ENCODE assay signal across 15 cellular contexts in genomic region chr12:69689638-69690037, GRCh38. TPM values are rescaled to one million over a fixed set of nuclear protein-coding genes. Genes with fewer than 3 reads are reported as not detected.
A peak's percentile ranks its signal among the peaks of the same experiment; 100 is the strongest.
DNase-seq lines count a peak whose midpoint lies in the region; ATAC-seq lines count a peak whose summit lies in the region.
"Had no signal": no experiment of that assay in that cellular context is flagged by ENCODE, and none has a peak within 500 bp of the region (broad histone marks: within the 10 kb centered on the region; RNA-seq: fewer than 3 reads in every experiment).

No MANE protein-coding gene starts in this region.

- H3K27ac Mint-ChIP-seq in T-helper 17 cell: peak overlapping the region; percentile 14
- H3K27ac Mint-ChIP-seq: T-cell had no signal

- DNase-seq in HS-27A (ENCODE audit: low read depth): peak; percentile 5
- DNase-seq in T-helper 17 cell: no peak
- no peak for DNase-seq in epithelial cell of prostate (ENCODE audit: low read depth, low spot score)
- no peak for DNase-seq in activated CD8-positive, alpha-beta memory T cell treated with anti-CD3 and anti-CD28 coated beads for 24 hours
- DNase-seq: activated naive CD4-positive, alpha-beta T cell; DMS153; effector CD4-positive, alpha-beta T cell; NCI-H1417 treated with DMSO at 0.1 percent for 48 hours; stimulated activated naive CD4-positive, alpha-beta T cell had no signal

- no peaks in the 10 kb centered on the region for H3K27me3 ChIP-seq in skeletal muscle satellite cell (ENCODE audit: control insufficient read depth, insufficient read depth, low read length)

- no peak overlapping the region for H3K4me3 ChIP-seq in skeletal muscle satellite cell (ENCODE audit: low read length)

- no peaks in the 10 kb centered on the region for H3K36me3 Mint-ChIP-seq in T-helper 17 cell (ENCODE audit: low read depth)
- H3K36me3 Mint-ChIP-seq: T-cell had no signal

- peaks cover 28% of the 10 kb centered on the region for H3K27me3 Mint-ChIP-seq in T-helper 17 cell

- peak overlapping the region; percentile 52 for H3K4me2 ChIP-seq in skeletal muscle satellite cell (ENCODE audit: low read length)

- ATAC-seq in T-helper 17 cell (no peak), HG03469 (IDR thresholded peaks at IDR 0.05; ENCODE audit: unreplicated experiment) (no peak), GM19351 (IDR thresholded peaks at IDR 0.05; ENCODE audit: unreplicated experiment) (no peak)

- H3K9me3 ChIP-seq in T-helper 17 cell (ENCODE audit: control insufficient read depth, low read length, poor library complexity, severe bottlenecking) (no peaks in the 10 kb centered on the region), skeletal muscle satellite cell (replicated peaks; ENCODE audit: low read length) (no peaks in the 10 kb centered on the region)

- H3K36me3 ChIP-seq in skeletal muscle satellite cell (ENCODE audit: insufficient read depth, low read length): no peaks in the 10 kb centered on the region

- no peak overlapping the region for H3K4me3 Mint-ChIP-seq in T-helper 17 cell
- H3K4me3 Mint-ChIP-seq: neural crest cell, T-cell had no signal

- peak overlapping the region; percentile 65 for H3K9ac ChIP-seq in skeletal muscle satellite cell (ENCODE audit: low read depth, low read length)

- H3K4me1 ChIP-seq in skeletal muscle satellite cell (ENCODE audit: control insufficient read depth, insufficient read depth, low read length): peaks cover 43% of the 10 kb centered on the region

- peak overlapping the region; percentile 61 for H3K27ac ChIP-seq in epithelial cell of prostate

- H3K4me1 Mint-ChIP-seq in T-helper 17 cell: peaks cover 2% of the 10 kb centered on the region

RNA-seq across cellular contexts. Expression of gene BEST3, which starts 9.5 kb away (rescaled TPM):
- under 1 TPM in 1 of 2 donors, not detected in 1; 0.44 TPM for total RNA-seq in T-helper 17 cell
- total RNA-seq in skeletal muscle satellite cell (2012; rRNA removed): 0.25 and 3.9 TPM in 2 replicates
- total RNA-seq: bronchial epithelial cell, neural crest cell, T-cell had no signal

RNA-seq across cellular contexts. Expression of gene RAB3IP, which starts 49.0 kb away (rescaled TPM):
- total RNA-seq in T-helper 17 cell: 10 to 100 TPM; 26.6 TPM
- 8.5 and 13.2 TPM in 2 replicates for total RNA-seq in skeletal muscle satellite cell (2012; rRNA removed)
